Comparison of ENCODE assay signal across 31 cellular contexts in genomic region chr4:99587803-99588202, GRCh38. TPM values are rescaled to one million over a fixed set of nuclear protein-coding genes. Genes with fewer than 3 reads are reported as not detected.
"Had no signal": no experiment of that assay in that cellular context is flagged by ENCODE, and none has a peak within 500 bp of the region (broad histone marks: within the 10 kb centered on the region; RNA-seq: fewer than 3 reads in every experiment).

No MANE protein-coding gene starts in this region.

- H3K9me3 Mint-ChIP-seq: mesothelial cell of epicardium; naive B cell; nephron progenitor cell; T-helper 1 cell treated with Interleukin-12 subunit alpha and Interleukin-12 subunit beta and Interleukin-4 antibody, amounts not matched to agents 30 μg/mL and 1 μg/mL, for 36 hours; type B pancreatic cell had no signal

- H3K27me3 ChIP-seq: brain microvascular endothelial cell, gastroesophageal sphincter, sigmoid colon, vagina had no signal

- H3K36me3 ChIP-seq: brain microvascular endothelial cell, gastroesophageal sphincter, neutrophil, sigmoid colon, spleen, vagina had no signal

- ATAC-seq: gastroesophageal sphincter had no signal

- H3K4me1 ChIP-seq: gastroesophageal sphincter, spleen, vagina had no signal

- H3K27ac ChIP-seq: brain microvascular endothelial cell, gastroesophageal sphincter, neutrophil, spleen, vagina, VCaP had no signal

- H3K4me3 Mint-ChIP-seq: activated naive CD8-positive, alpha-beta T cell; immature natural killer cell; mesothelial cell of epicardium; naive B cell; nephron progenitor cell; T-helper 1 cell treated with Interleukin-12 subunit alpha and Interleukin-12 subunit beta and Interleukin-4 antibody, amounts not matched to agents 30 μg/mL and 1 μg/mL, for 36 hours; type B pancreatic cell had no signal

- H3K36me3 Mint-ChIP-seq: activated naive CD8-positive, alpha-beta T cell; immature natural killer cell; mesothelial cell of epicardium; naive B cell; type B pancreatic cell had no signal

- DNase-seq: activated CD4-positive, alpha-beta T cell treated with anti-CD3 and anti-CD28 coated beads for 4 hours; activated CD4-positive, alpha-beta T cell treated with anti-CD3 and anti-CD28 coated beads, Interleukin-2, amount 50 U/mL, for 4 hours; activated effector memory CD4-positive, alpha-beta T cell treated with Interleukin-2 at 50 U/mL for 16 hours; activated naive CD4-positive, alpha-beta T cell treated with Interleukin-2 at 50 U/mL for 16 hours; activated T-cell treated with anti-CD3 and anti-CD28 coated beads for 4 hours; anterior cingulate cortex; brain microvascular endothelial cell; central memory CD4-positive, alpha-beta T cell; hypothalamus; immature natural killer cell; kidney; left colon; naive B cell; nephron progenitor cell; retina; sigmoid colon; spleen; stimulated activated naive CD4-positive, alpha-beta T cell treated with Interleukin-2 at 50 U/mL for 16 hours; T-helper 9 cell had no signal

- H3K9me3 ChIP-seq: gastroesophageal sphincter, neutrophil, sigmoid colon, spleen, vagina had no signal

- H3K4me1 Mint-ChIP-seq: immature natural killer cell, naive B cell, nephron progenitor cell had no signal

- H3K27ac Mint-ChIP-seq: activated naive CD8-positive, alpha-beta T cell; immature natural killer cell; mesothelial cell of epicardium; naive B cell; nephron progenitor cell; T-helper 1 cell treated with Interleukin-12 subunit alpha and Interleukin-12 subunit beta and Interleukin-4 antibody, amounts not matched to agents 30 μg/mL and 1 μg/mL, for 36 hours; type B pancreatic cell had no signal

- H3K4me3 ChIP-seq: gastroesophageal sphincter, sigmoid colon, spleen, vagina had no signal

RNA-seq across cellular contexts. Expression of gene MTTP, which starts 13.2 kb away (rescaled TPM):
- total RNA-seq: endothelial cell of umbilical vein, fibroblast of villous mesenchyme, mesothelial cell of epicardium, osteocyte, posterior vena cava, vagina had no signal
- polyA plus RNA-seq: endothelial cell of umbilical vein, immature natural killer cell had no signal
